Comparison of ENCODE assay signal across 12 cellular contexts in genomic region chr18:23260932-23261590, GRCh38.
DNase-seq lines count a peak whose midpoint lies in the region; ATAC-seq, FAIRE-seq and TF ChIP-seq lines count a peak whose summit lies in the region.
"Had no signal": no experiment of that assay in that cellular context is flagged by ENCODE, and none has a peak within 500 bp of the region (broad histone marks: within the 10 kb centered on the region; RNA-seq: fewer than 3 reads in every experiment).

No MANE protein-coding gene starts in this region.

- CTCF ChIA-PET in PC-3 (lab: Charles Lee): interaction anchor here (0.9 to 1.2 kb wide), 2 partner anchors 8 to 117 kb away, joined by 3 to 8 read pairs; no protein-coding TSS in a partner anchor

- H3K9me3 ChIP-seq in PC-3 (ENCODE audit: low read length) (no peaks in the 10 kb centered on the region), keratinocyte (ENCODE audit: control insufficient read depth, low read depth, low read length) (no peaks in the 10 kb centered on the region), spleen (no peaks in the 10 kb centered on the region), body of pancreas (no peaks in the 10 kb centered on the region)
- H3K9me3 ChIP-seq: pancreas, SJSA1 had no signal

- peak; percentile 15 for FAIRE-seq in GM18507 (lab: Jason Lieb, UNC)
- FAIRE-seq in keratinocyte (lab: Jason Lieb, UNC): peak; percentile 81
- FAIRE-seq: pancreas had no signal

- H4K20me1 ChIP-seq in PC-3 (ENCODE audit: low read length): no peaks in the 10 kb centered on the region
- no peaks in the 10 kb centered on the region for H4K20me1 ChIP-seq in keratinocyte (ENCODE audit: control insufficient read depth, extremely low read depth, insufficient read depth, low read length)

- H3K9me1 ChIP-seq in keratinocyte (ENCODE audit: control insufficient read depth, extremely low read depth, insufficient read depth, low read length): no peaks in the 10 kb centered on the region

- POLR2A ChIA-PET in PC-3 (lab: Charles Lee; ENCODE audit: unreplicated experiment): interaction anchor here (0.6 to 1.0 kb wide), 2 partner anchors 23 to 127 kb away, joined by 5 to 11 read pairs; no protein-coding TSS in a partner anchor

- intact Hi-C loops in PC-3 (cut with micrococcal nuclease): loop anchor here (1.0 kb wide), 3 partner anchors 23 to 116 kb away; no protein-coding TSS in a partner anchor
- intact Hi-C loops in spleen (cut with DNase I; ENCODE audit: low total_unique reads): no loop called here
- intact Hi-C loops in body of pancreas (cut with DNase I): no loop called here

- no peaks in the 10 kb centered on the region for H3K27me3 ChIP-seq in PC-3 (ENCODE audit: low read length)
- H3K27me3 ChIP-seq in keratinocyte (ENCODE audit: control insufficient read depth, extremely low read depth, insufficient read depth, low read length): no peaks in the 10 kb centered on the region
- H3K27me3 ChIP-seq in spleen (replicated peaks in 1 of 7): no peaks in the 10 kb centered on the region
- no peaks in the 10 kb centered on the region for H3K27me3 ChIP-seq in body of pancreas
- H3K27me3 ChIP-seq: pancreas, SJSA1 had no signal

- DNase-seq in GM18507 (ENCODE audit: extremely low spot score, insufficient read length, low read depth) (no peak), PC-3 (peak; percentile 52), keratinocyte (ENCODE audit: low read depth, low spot score) (no peak), spleen (no peak), NK-92 (lab: John Stamatoyannopoulos, UW; ENCODE audit: unreplicated experiment) (no peak), GDM1 (lab: John Stamatoyannopoulos, UW) (no peak), body of pancreas (no peak)
- no peak for DNase-seq in activated naive CD4-positive, alpha-beta T cell treated with Interleukin-2 at 50 U/mL for 16 hours
- DNase-seq: activated effector memory CD4-positive, alpha-beta T cell treated with Interleukin-2 at 50 U/mL for 16 hours; NCI-H526 treated with DMSO at 0.1 percent for 48 hours had no signal

- H3K9me2 ChIP-seq in PC-3 (replicated peaks; ENCODE audit: low read length): no peaks in the 10 kb centered on the region

- H3F3A ChIP-seq in PC-3 (ENCODE audit: low read length, unreplicated experiment): no peaks in the 10 kb centered on the region

- H3K4me3 ChIP-seq in PC-3 (ENCODE audit: low read length): peak overlapping the region; percentile 48
- no peak overlapping the region for H3K4me3 ChIP-seq in keratinocyte (ENCODE audit: control insufficient read depth in 2 of 3, extremely low read depth in 1 of 3, insufficient read depth in 2 of 3, low read depth in 1 of 3, low read length in 3 of 3)
- no peak overlapping the region for H3K4me3 ChIP-seq in spleen
- no peak overlapping the region for H3K4me3 ChIP-seq in body of pancreas

- H3K27ac ChIP-seq in PC-3 (ENCODE audit: low read length): peak overlapping the region; percentile 95
- H3K27ac ChIP-seq in keratinocyte (ENCODE audit: control insufficient read depth, insufficient read depth, low read length): peak overlapping the region; percentile 55
- H3K27ac ChIP-seq in spleen: peak overlapping the region in 7 of 8 donors; percentile 79 to 88 (median 84)
- H3K27ac ChIP-seq in body of pancreas: no peak overlapping the region

- H3K9ac ChIP-seq in PC-3 (ENCODE audit: low read length) (peak overlapping the region; percentile 72), keratinocyte (ENCODE audit: control insufficient read depth, extremely low read depth, insufficient read depth, low read length) (no peak overlapping the region)

- ATAC-seq in PC-3 (peak; percentile 11), body of pancreas (no peak)

- H3K4me2 ChIP-seq in PC-3 (ENCODE audit: low read length) (peak overlapping the region; percentile 73), keratinocyte (ENCODE audit: control insufficient read depth, extremely low read depth, insufficient read depth, low read depth, low read length) (peak overlapping the region; percentile 49)

- 0 out of 2 replicates have a peak overlapping the region, but pooled peaks have one; percentile 58 for H2AFZ ChIP-seq in PC-3 (ENCODE audit: low read length)
- no peak overlapping the region for H2AFZ ChIP-seq in keratinocyte (ENCODE audit: control insufficient read depth, low read length)

- dilution Hi-C loops in keratinocyte (cut with MboI; ENCODE audit: extremely low pct_ligation_motif_present, low sequenced_read_pairs): no loop called here

- H3K79me2 ChIP-seq in PC-3 (ENCODE audit: low read length): no peaks in the 10 kb centered on the region
- no peaks in the 10 kb centered on the region for H3K79me2 ChIP-seq in keratinocyte (ENCODE audit: control insufficient read depth, insufficient read depth, low read length)

- no TSS peak for BruUV-seq in PC-3 (replicated peaks; lab: Mats Ljungman, UMichigan)

- no peak for TF ChIP-seq POLR2A in spleen (IDR thresholded peaks at IDR 0.05)
- TF ChIP-seq POLR2A in body of pancreas (IDR thresholded peaks at IDR 0.05): no peak

- H3K4me1 ChIP-seq in PC-3 (ENCODE audit: insufficient read depth, low read length): peaks cover 42% of the 10 kb centered on the region
- peaks cover 29% of the 10 kb centered on the region for H3K4me1 ChIP-seq in keratinocyte (ENCODE audit: control insufficient read depth, extremely low read depth, insufficient read depth, low read length)
- H3K4me1 ChIP-seq in spleen: peaks cover 22 to 44% (median 29%) of the 10 kb centered on the region in 6 donors
- peaks cover 19% of the 10 kb centered on the region for H3K4me1 ChIP-seq in body of pancreas

- no peak for TF ChIP-seq CTCF in PC-3 (conservative IDR thresholded peaks at IDR 0.05; ENCODE audit: low read depth, low read length)
- no peak for TF ChIP-seq CTCF in keratinocyte (optimal IDR thresholded peaks at IDR 0.05 in 1 of 3, IDR thresholded peaks at IDR 0.05 in 1 of 3, conservative IDR thresholded peaks at IDR 0.05 in 1 of 3; ENCODE audit: extremely low read depth in 1 of 3, insufficient read depth in 2 of 3, low read length in 3 of 3)
- TF ChIP-seq CTCF in spleen (IDR thresholded peaks at IDR 0.05 in 8 of 11, conservative IDR thresholded peaks at IDR 0.05 in 3 of 11): no peak
- TF ChIP-seq CTCF in body of pancreas (IDR thresholded peaks at IDR 0.05): no peak

- H3K36me3 ChIP-seq in PC-3 (ENCODE audit: low read depth, low read length) (no peaks in the 10 kb centered on the region; the same call in 1 of the 2 replicates), keratinocyte (ENCODE audit: control insufficient read depth in 2 of 2, extremely low read depth in 1 of 2, insufficient read depth in 2 of 2, low read length in 2 of 2) (no peaks in the 10 kb centered on the region), spleen (no peaks in the 10 kb centered on the region), body of pancreas (replicated peaks in 1 of 2; ENCODE audit: insufficient read depth in 1 of 2, low read depth in 2 of 2) (no peaks in the 10 kb centered on the region)
- H3K36me3 ChIP-seq: pancreas had no signal

- 50 to 68% (median 56%) methylated on average over 7 of the region's 7 CpGs for WGBS in spleen, 5 donors
- 76 to 84% methylated on average over 6 to 7 of the region's 7 CpGs for WGBS in body of pancreas, 2 donors

Comparison
In these comparisons a context has a peak if more than half of its experiments do, and no peak if none do; other contexts are left out.
1. H3K27ac ChIP-seq: peak in PC-3 (single experiment), keratinocyte (single experiment) and spleen (7 of 8); none in body of pancreas (0 of 4).